ENCODE assay signal across 9 cellular contexts in the genomic region with DNA sequence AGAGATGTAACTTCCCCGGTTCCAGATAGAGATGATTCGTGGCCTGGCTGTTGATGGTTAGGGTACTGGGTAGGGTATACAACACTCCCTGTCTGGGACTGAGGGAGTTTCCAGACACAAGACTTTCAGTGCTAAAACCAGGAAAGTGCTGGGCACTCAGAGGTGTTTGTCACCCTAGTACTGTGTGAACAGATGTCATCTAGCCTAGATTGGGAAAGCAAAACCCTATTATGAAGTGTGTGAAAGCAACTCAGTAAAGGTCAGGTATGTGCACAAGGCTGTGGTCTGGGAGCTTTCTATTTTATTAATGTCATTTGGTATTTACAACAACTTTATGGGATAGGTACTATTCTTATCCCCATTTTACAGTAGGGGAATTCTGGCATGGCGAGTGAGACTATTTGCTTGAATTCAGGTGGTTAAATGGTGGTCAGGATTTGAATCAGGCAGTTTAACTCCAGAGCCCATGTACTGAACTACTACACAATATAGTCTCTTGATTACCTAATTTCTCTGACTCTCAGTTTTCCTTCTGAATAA. TPM values are rescaled to one million over a fixed set of nuclear protein-coding genes. Genes with fewer than 3 reads are reported as not detected.
DNase-seq lines count a peak whose midpoint lies in the region; ATAC-seq and TF ChIP-seq lines count a peak whose summit lies in the region.
"Had no signal": no experiment of that assay in that cellular context is flagged by ENCODE, and none has a peak within 500 bp of the region (broad histone marks: within the 10 kb centered on the region; RNA-seq: fewer than 3 reads in every experiment).

No MANE protein-coding gene starts in this region.

- H3K27ac Mint-ChIP-seq in activated B cell treated with CpG ODN at 0.5 μM for 24 hours (no peak overlapping the region), type B pancreatic cell (peak overlapping the region; percentile 60), glutamatergic neuron (ENCODE audit: unreplicated experiment) (no peak overlapping the region)

- H3K4me3 ChIP-seq in gastroesophageal sphincter = peak overlapping the region; percentile 85 to 96
- H3K4me3 ChIP-seq: SJSA1 had no signal

- H3K4me1 Mint-ChIP-seq in activated B cell treated with CpG ODN at 0.5 μM for 24 hours = peaks cover 35% of the 10 kb centered on the region
- peaks cover 24% of the 10 kb centered on the region for H3K4me1 Mint-ChIP-seq in type B pancreatic cell (ENCODE audit: unreplicated experiment)
- H3K4me1 Mint-ChIP-seq in glutamatergic neuron (ENCODE audit: low read depth, unreplicated experiment) = peaks cover 12% of the 10 kb centered on the region

- intact Hi-C loops in activated B cell treated with CpG ODN at 0.5 μM for 24 hours (cut with micrococcal nuclease) = loop anchor here (5.0 to 10.0 kb wide), 6 partner anchors 303 to 1220 kb away; partner anchors contain the start of genes CFLAR, FZD7, MAIP1 and TMEM237

- DNase-seq in stimulated activated CD4-positive, alpha-beta T cell treated with anti-CD3 and anti-CD28 coated beads, Interleukin-15, amount 100 ng/mL, for 24 hours = peak; percentile 50
- DNase-seq in stimulated activated CD4-positive, alpha-beta T cell treated with anti-CD3 and anti-CD28 coated beads, Interleukin-4, amount 100 ng/mL, for 1 hour = no peak
- no peak for DNase-seq in activated B cell treated with CpG ODN at 0.5 μM for 24 hours
- DNase-seq in type B pancreatic cell (ENCODE audit: extremely low spot score, unreplicated experiment) = no peak
- no peak for DNase-seq in glutamatergic neuron
- no peak for DNase-seq in HUDEP-2 (lab: John Stamatoyannopoulos, UW; ENCODE audit: unreplicated experiment in 76 of 76)

- H3K4me3 Mint-ChIP-seq in activated B cell treated with CpG ODN at 0.5 μM for 24 hours (peak overlapping the region; percentile 44), type B pancreatic cell (peak overlapping the region; percentile 65), glutamatergic neuron (ENCODE audit: unreplicated experiment) (no peak overlapping the region)

- POLR2A ChIA-PET in activated B cell treated with CpG ODN at 0.5 μM for 24 hours (lab: Charles Lee) = interaction anchor here (0.6 to 1.5 kb wide), 3 partner anchors 10 to 50 kb away, joined by 3 to 4 read pairs (median 3); partner anchors contain the start of gene CLK1

- peaks cover 14 to 54% of the 10 kb centered on the region in 2 donors for H3K36me3 ChIP-seq in gastroesophageal sphincter

- H3K27me3 ChIP-seq in gastroesophageal sphincter = no peaks in the 10 kb centered on the region
- H3K27me3 ChIP-seq: SJSA1 had no signal

- peak overlapping the region; percentile 96 to 100 (median 98) for H3K27ac ChIP-seq in gastroesophageal sphincter
- H3K27ac ChIP-seq: SJSA1 had no signal

- peaks cover 10 to 76% (median 28%) of the 10 kb centered on the region in 3 donors for H3K4me1 ChIP-seq in gastroesophageal sphincter

- H3K27me3 Mint-ChIP-seq in activated B cell treated with CpG ODN at 0.5 μM for 24 hours (no peaks in the 10 kb centered on the region), type B pancreatic cell (no peaks in the 10 kb centered on the region), glutamatergic neuron (ENCODE audit: unreplicated experiment) (peaks cover 12% of the 10 kb centered on the region)

- TF ChIP-seq CTCF in activated B cell treated with CpG ODN at 0.5 μM for 24 hours (IDR thresholded peaks at IDR 0.05) (no peak), gastroesophageal sphincter (IDR thresholded peaks at IDR 0.05) (peak in 1 of 4 experiments; percentile 8), type B pancreatic cell (conservative IDR thresholded peaks at IDR 0.05) (no peak), glutamatergic neuron (IDR thresholded peaks at IDR 0.05; ENCODE audit: partially characterized antibody, unreplicated experiment) (no peak)

- CTCF ChIA-PET in activated B cell treated with CpG ODN at 0.5 μM for 24 hours (lab: Charles Lee) = interaction anchor here (0.6 kb wide), 1 partner anchor 10 kb away, joined by 3 read pairs; no protein-coding TSS in a partner anchor

- H3K9me3 Mint-ChIP-seq in activated B cell treated with CpG ODN at 0.5 μM for 24 hours = no peaks in the 10 kb centered on the region
- no peaks in the 10 kb centered on the region for H3K9me3 Mint-ChIP-seq in type B pancreatic cell
- H3K9me3 Mint-ChIP-seq in glutamatergic neuron (ENCODE audit: unreplicated experiment) = peaks cover 8% of the 10 kb centered on the region

- ATAC-seq in activated B cell treated with CpG ODN at 0.5 μM for 24 hours (ENCODE audit: low read depth) = no peak
- ATAC-seq in gastroesophageal sphincter = no peak
- no peak for ATAC-seq in HG02759 (IDR thresholded peaks at IDR 0.05; ENCODE audit: unreplicated experiment)

- TF ChIP-seq EP300 in gastroesophageal sphincter (IDR thresholded peaks at IDR 0.05) = no peak

- H3K36me3 Mint-ChIP-seq in activated B cell treated with CpG ODN at 0.5 μM for 24 hours (ENCODE audit: low read depth) (peaks cover 67% of the 10 kb centered on the region), type B pancreatic cell (peaks cover 38% of the 10 kb centered on the region), glutamatergic neuron (ENCODE audit: unreplicated experiment) (peaks cover 4% of the 10 kb centered on the region)

- no peaks in the 10 kb centered on the region for H3K9me3 ChIP-seq in gastroesophageal sphincter
- H3K9me3 ChIP-seq: SJSA1 had no signal

- WGBS in gastroesophageal sphincter (ENCODE audit: low coverage in 1 of 2), 2 donors = 63 to 88% methylated on average over 1 to 3 of the region's 3 CpGs

- TF ChIP-seq POLR2A in gastroesophageal sphincter (IDR thresholded peaks at IDR 0.05) = no peak

RNA-seq across cellular contexts. Expression of gene BZW1, which starts 2.6 kb away (rescaled TPM):
- total RNA-seq in activated B cell treated with CpG ODN at 0.5 μM for 24 hours (174 and 197 TPM in 2 replicates), gastroesophageal sphincter (100 to 1,000 TPM; 253 to 372 (median 274) TPM), type B pancreatic cell (ENCODE audit: low replicate concordance) (254 and 275 TPM in 2 replicates), glutamatergic neuron (ENCODE audit: unreplicated experiment) (232 TPM)

RNA-seq across cellular contexts. Expression of gene CLK1, which starts 50.1 kb away (rescaled TPM):
- total RNA-seq in activated B cell treated with CpG ODN at 0.5 μM for 24 hours = 173 and 203 TPM in 2 replicates
- total RNA-seq in gastroesophageal sphincter = 100 to 1,000 TPM in 3 of 4 donors, 10 to 100 TPM in 1; 79.5 to 243 (median 143) TPM
- 100 and 106 TPM in 2 replicates for total RNA-seq in type B pancreatic cell (ENCODE audit: low replicate concordance)
- total RNA-seq in glutamatergic neuron (ENCODE audit: unreplicated experiment) = 141 TPM
